Comparison of ENCODE assay signal across 10 cellular contexts in the genomic region with DNA sequence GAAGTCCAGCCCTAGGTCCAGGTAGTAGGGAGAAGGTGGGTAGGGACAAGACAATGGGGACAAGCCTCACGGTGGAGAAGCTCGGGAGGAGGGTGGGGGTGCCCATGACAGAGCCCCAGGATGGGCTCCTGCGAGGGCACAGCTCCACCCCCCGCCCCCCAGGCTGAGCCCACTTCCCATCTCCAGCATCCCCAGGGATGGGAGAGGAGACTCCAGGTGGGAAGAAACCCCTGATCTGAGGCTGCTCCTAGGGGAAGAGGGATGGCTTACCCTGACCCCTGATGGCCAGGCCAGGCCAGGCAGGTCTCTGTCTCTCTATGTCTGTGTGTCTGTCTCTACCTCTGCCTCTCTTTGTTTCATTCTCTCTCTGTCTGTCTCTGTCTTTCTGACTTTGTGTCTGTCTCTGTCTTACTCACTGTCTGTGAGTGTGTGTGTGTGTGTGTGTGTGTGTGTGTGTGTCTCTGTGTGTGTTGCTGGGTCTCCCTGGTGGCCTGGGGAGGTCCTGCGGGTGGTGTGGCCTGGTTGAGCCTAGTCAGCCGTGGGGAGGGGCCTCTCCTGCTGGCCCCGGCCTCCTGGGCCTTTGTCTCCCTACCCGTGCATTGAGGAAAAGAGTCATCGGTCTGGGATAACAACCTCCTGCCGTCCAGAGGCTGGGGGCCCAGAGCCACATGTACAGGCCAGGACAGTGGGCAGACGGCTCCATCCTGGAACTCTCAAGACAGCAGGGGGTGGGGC. TPM values are rescaled to one million over a fixed set of nuclear protein-coding genes. Genes with fewer than 3 reads are reported as not detected.
DNase-seq lines count a peak whose midpoint lies in the region; ATAC-seq and TF ChIP-seq lines count a peak whose summit lies in the region.
"Had no signal": no experiment of that assay in that cellular context is flagged by ENCODE, and none has a peak within 500 bp of the region (broad histone marks: within the 10 kb centered on the region; RNA-seq: fewer than 3 reads in every experiment).

No MANE protein-coding gene starts in this region.

- no peaks in the 10 kb centered on the region for H3K9me3 ChIP-seq in GM23248 (ENCODE audit: low read depth)
- H3K9me3 ChIP-seq in stomach = no peaks in the 10 kb centered on the region

- no peaks in the 10 kb centered on the region for H3K79me2 ChIP-seq in GM23248 (ENCODE audit: insufficient read depth)

- H3K4me2 ChIP-seq in GM23248 (ENCODE audit: unreplicated experiment) = no peak overlapping the region

- TF ChIP-seq EP300 in stomach (IDR thresholded peaks at IDR 0.05) = no peak

- H2AFZ ChIP-seq in GM23248 = no peak overlapping the region

- CTCF ChIA-PET in WTC11 (lab: Charles Lee) = interaction anchor here (1.5 kb wide), 1 partner anchor 52 kb away, joined by 8 read pairs; no protein-coding TSS in a partner anchor

- TF ChIP-seq CTCF in 22Rv1 (IDR thresholded peaks at IDR 0.05) (peak; percentile 28; the same call in 1 of the 2 replicates), WTC11 (IDR thresholded peaks at IDR 0.05) (no peak), stomach (IDR thresholded peaks at IDR 0.05) (no peak)

- in situ Hi-C loops in GM23248 (cut with MboI) = no loop called here

- peaks cover 6% of the 10 kb centered on the region for H3K4me1 Mint-ChIP-seq in WTC11

- DNase-seq in GM23248 = peak; percentile 35
- peak; percentile 13 for DNase-seq in WTC11 (ENCODE audit: low spot score)
- peak; percentile 29 for DNase-seq in kidney tubule cell (ENCODE audit: low spot score)
- DNase-seq in stomach = no peak
- DNase-seq in activated gamma-delta T cell treated with Interleukin-2 at 50 U/mL for 16 hours = no peak
- DNase-seq: hypothalamus had no signal

- H4K20me1 ChIP-seq in GM23248 (ENCODE audit: insufficient read depth) = no peaks in the 10 kb centered on the region

- TF ChIP-seq POLR2A in stomach (IDR thresholded peaks at IDR 0.05) = no peak

- H3K27ac ChIP-seq in 22Rv1 (no peak overlapping the region), GM23248 (no peak overlapping the region), stomach (no peak overlapping the region)

- ATAC-seq in WTC11 = peak; percentile 54
- no peak for ATAC-seq in GM18870 (IDR thresholded peaks at IDR 0.05; ENCODE audit: unreplicated experiment)
- no peak for ATAC-seq in HG03469 (IDR thresholded peaks at IDR 0.05; ENCODE audit: unreplicated experiment)

- 73 to 77% methylated on average over 9 to 10 of the region's 11 CpGs for WGBS in GM23248 (ENCODE audit: low coverage in 1 of 2, low lambda C conversion rate in 2 of 2, missing lambda C conversion rate in 2 of 2), 2 experiments
- 69 to 76% (median 73%) methylated on average over 4 to 11 of the region's 11 CpGs for whole genome bisulfite sequencing in stomach, 5 donors

- H3K27me3 Mint-ChIP-seq in WTC11 (ENCODE audit: low read depth) = no peaks in the 10 kb centered on the region
- H3K27me3 Mint-ChIP-seq: dendritic cell treated with granulocyte-macrophage colony-stimulating factor and Interleukin-4, amounts not matched to agents 40 ng/mL and 50 ng/mL, for 4 days had no signal

- H3F3A ChIP-seq in GM23248 (ENCODE audit: insufficient read depth) = no peaks in the 10 kb centered on the region

- no peaks in the 10 kb centered on the region for H3K9me2 ChIP-seq in GM23248 (ENCODE audit: insufficient read depth)

- no peaks in the 10 kb centered on the region for H3K36me3 Mint-ChIP-seq in WTC11

- H3K9me3 Mint-ChIP-seq in WTC11 = no peaks in the 10 kb centered on the region
- H3K9me3 Mint-ChIP-seq: dendritic cell treated with granulocyte-macrophage colony-stimulating factor and Interleukin-4, amounts not matched to agents 40 ng/mL and 50 ng/mL, for 4 days had no signal

- H3K27me3 ChIP-seq in GM23248 (replicated peaks; ENCODE audit: insufficient read depth) = no peaks in the 10 kb centered on the region
- H3K27me3 ChIP-seq in stomach = no peaks in the 10 kb centered on the region

- no peaks in the 10 kb centered on the region for H3K36me3 ChIP-seq in GM23248 (ENCODE audit: low read depth)
- no peaks in the 10 kb centered on the region for H3K36me3 ChIP-seq in stomach

- no peak overlapping the region for H3K9ac ChIP-seq in GM23248

- no peak overlapping the region for H3K4me3 Mint-ChIP-seq in WTC11
- H3K4me3 Mint-ChIP-seq: dendritic cell treated with granulocyte-macrophage colony-stimulating factor and Interleukin-4, amounts not matched to agents 40 ng/mL and 50 ng/mL, for 4 days had no signal

- no peaks in the 10 kb centered on the region for H3K4me1 ChIP-seq in GM23248 (ENCODE audit: insufficient read depth)
- no peaks in the 10 kb centered on the region for H3K4me1 ChIP-seq in stomach

- POLR2A ChIA-PET in WTC11 (lab: Charles Lee) = no interaction called here

- no peak overlapping the region for H3K4me3 ChIP-seq in GM23248
- no peak overlapping the region for H3K4me3 ChIP-seq in stomach

- 0 out of 2 replicates have a peak overlapping the region, but pooled peaks have one; percentile 63 for H3K27ac Mint-ChIP-seq in WTC11
- H3K27ac Mint-ChIP-seq: dendritic cell treated with granulocyte-macrophage colony-stimulating factor and Interleukin-4, amounts not matched to agents 40 ng/mL and 50 ng/mL, for 4 days had no signal

- intact Hi-C loops in stomach (cut with DNase I; ENCODE audit: low total_unique reads) = no loop called here

TF ChIP-seq in WTC11, 78 proteins besides CTCF, POLR2A, EP300 and RAD21:
- TF ChIP-seq TCF7 (CRISPR knock-in tag; IDR thresholded peaks at IDR 0.05; ENCODE audit: low read depth) (no peak), TEAD4 (CRISPR knock-in tag; IDR thresholded peaks at IDR 0.05) (no peak)
- TF ChIP-seq, protein P1, sequence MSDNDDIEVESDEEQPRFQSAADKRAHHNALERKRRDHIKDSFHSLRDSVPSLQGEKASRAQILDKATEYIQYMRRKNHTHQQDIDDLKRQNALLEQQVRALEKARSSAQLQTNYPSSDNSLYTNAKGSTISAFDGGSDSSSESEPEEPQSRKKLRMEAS (CRISPR knock-in tag; IDR thresholded peaks at IDR 0.05) = no peak
- TF ChIP-seq, protein P2, sequence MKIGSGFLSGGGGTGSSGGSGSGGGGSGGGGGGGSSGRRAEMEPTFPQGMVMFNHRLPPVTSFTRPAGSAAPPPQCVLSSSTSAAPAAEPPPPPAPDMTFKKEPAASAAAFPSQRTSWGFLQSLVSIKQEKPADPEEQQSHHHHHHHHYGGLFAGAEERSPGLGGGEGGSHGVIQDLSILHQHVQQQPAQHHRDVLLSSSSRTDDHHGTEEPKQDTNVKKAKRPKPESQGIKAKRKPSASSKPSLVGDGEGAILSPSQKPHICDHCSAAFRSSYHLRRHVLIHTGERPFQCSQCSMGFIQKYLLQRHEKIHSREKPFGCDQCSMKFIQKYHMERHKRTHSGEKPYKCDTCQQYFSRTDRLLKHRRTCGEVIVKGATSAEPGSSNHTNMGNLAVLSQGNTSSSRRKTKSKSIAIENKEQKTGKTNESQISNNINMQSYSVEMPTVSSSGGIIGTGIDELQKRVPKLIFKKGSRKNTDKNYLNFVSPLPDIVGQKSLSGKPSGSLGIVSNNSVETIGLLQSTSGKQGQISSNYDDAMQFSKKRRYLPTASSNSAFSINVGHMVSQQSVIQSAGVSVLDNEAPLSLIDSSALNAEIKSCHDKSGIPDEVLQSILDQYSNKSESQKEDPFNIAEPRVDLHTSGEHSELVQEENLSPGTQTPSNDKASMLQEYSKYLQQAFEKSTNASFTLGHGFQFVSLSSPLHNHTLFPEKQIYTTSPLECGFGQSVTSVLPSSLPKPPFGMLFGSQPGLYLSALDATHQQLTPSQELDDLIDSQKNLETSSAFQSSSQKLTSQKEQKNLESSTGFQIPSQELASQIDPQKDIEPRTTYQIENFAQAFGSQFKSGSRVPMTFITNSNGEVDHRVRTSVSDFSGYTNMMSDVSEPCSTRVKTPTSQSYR (CRISPR knock-in tag; IDR thresholded peaks at IDR 0.05) = no peak

RNA-seq across cellular contexts. Expression of gene WNT9A, which starts 45.7 kb away (rescaled TPM):
- 2.1 TPM in 2 replicates for total RNA-seq in GM23248 (2014; rRNA removed; shearing (Covaris generic))
- polyA plus RNA-seq in GM23248 (2016; fragmentation: Nextera tagmentation; extraction: Ambion mirVana) (0.09 and 0.29 TPM in 2 replicates), stomach (1 to 10 TPM; 1.1 to 2.0 (median 1.1) TPM)
- total RNA-seq in WTC11 (2021) (1.1 to 1.5 TPM (median 1.3 TPM) in 3 replicates), stomach (10 to 100 TPM in 1 of 5 donors, 1 to 10 TPM in 4; 1.7 to 22.2 (median 4.3) TPM)

Comparison
In these comparisons a context has a peak if more than half of its experiments do, and no peak if none do; other contexts are left out.
1. DNase-seq: peak in GM23248 (single experiment), WTC11 (single experiment) and kidney tubule cell (single experiment); none in stomach (single experiment) and activated gamma-delta T cell treated with Interleukin-2 at 50 U/mL for 16 hours (single experiment).